In the genomic region with DNA sequence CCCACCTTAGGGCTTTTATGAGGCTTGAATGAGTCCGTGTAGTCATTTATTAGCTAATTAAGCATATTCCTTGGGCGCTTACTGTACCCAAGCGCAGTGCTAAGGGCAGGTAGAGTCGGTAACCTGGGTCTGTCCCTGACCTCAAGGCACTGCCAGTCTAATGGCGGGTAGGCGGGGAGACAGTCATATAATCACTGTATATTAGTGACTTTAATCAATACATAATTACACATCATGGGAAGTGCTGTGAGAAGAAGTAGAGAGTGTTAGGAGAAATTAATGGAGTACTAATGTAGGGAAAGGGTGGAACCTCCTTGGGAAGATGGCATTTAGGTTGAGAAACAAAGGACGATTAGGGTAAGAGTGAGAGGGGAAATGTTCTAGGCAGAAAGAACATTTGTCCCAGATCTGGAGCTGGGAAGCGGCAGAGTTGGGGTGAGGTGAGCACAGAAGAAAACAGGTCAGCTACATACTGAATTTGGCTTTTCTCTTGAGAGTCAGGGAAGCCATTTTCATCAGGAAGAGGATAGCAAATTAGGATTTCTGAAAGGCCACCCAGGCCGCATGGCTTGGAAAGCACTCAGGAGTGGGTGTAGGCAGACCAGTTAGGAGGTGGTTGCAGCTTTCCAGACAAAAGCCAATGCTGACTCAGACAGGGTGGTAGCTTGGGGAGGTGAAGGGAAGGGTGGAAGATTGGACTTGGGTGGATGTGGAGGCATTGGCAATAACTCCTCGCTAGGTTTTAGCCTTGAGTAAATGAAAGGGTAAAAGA, we compare ENCODE assay signal across 8 cellular contexts. TPM values are rescaled to one million over a fixed set of nuclear protein-coding genes. Genes with fewer than 3 reads are reported as not detected.
A peak's percentile ranks its signal among the peaks of the same experiment; 100 is the strongest.
DNase-seq lines count a peak whose midpoint lies in the region; ATAC-seq lines count a peak whose summit lies in the region.

No MANE protein-coding gene starts in this region.

- CTCF ChIA-PET in activated CD4-positive, alpha-beta T cell treated with anti-CD3 and anti-CD28 coated beads, Interleukin-2, amount 10 ng/mL, durations not matched to agents 7 days and 5 days (lab: Charles Lee), result no interaction called here

- peak overlapping the region; percentile 80 for H3K4me3 Mint-ChIP-seq in activated CD4-positive, alpha-beta T cell treated with anti-CD3 and anti-CD28 coated beads, Interleukin-2, amount 10 ng/mL, durations not matched to agents 7 days and 5 days
- H3K4me3 Mint-ChIP-seq in stimulated activated naive B cell treated with anti-CD40 and anti-IgM and Interleukin-4, amounts not matched to agents 10 μg/mL and 1 μg/mL and 100 μg/mL, for 72 hours, result peak overlapping the region; percentile 93 to 96

- H3K36me3 ChIP-seq in iPS DF 6.9 (ENCODE audit: control insufficient read depth, insufficient read depth, low read length), result no peaks in the 10 kb centered on the region

- DNase-seq in DMS53 (lab: John Stamatoyannopoulos, UW) (peak; percentile 52), DMS53 treated with DMSO at 0.1 percent for 48 hours (lab: John Stamatoyannopoulos, UW; ENCODE audit: unreplicated experiment) (no peak), iPS DF 6.9 (ENCODE audit: low read depth, low spot score) (no peak), NCI-H1417 (lab: John Stamatoyannopoulos, UW) (no peak)
- no peak for DNase-seq in activated CD4-positive, alpha-beta T cell treated with anti-CD3 and anti-CD28 coated beads, Interleukin-2, amount 10 ng/mL, durations not matched to agents 7 days and 5 days
- no peak for DNase-seq in stimulated activated naive B cell treated with anti-CD40 and anti-IgM and Interleukin-4, amounts not matched to agents 10 μg/mL and 1 μg/mL and 100 μg/mL, for 72 hours

- POLR2A ChIA-PET in activated CD4-positive, alpha-beta T cell treated with anti-CD3 and anti-CD28 coated beads, Interleukin-2, amount 10 ng/mL, durations not matched to agents 7 days and 5 days (lab: Charles Lee), result no interaction called here

- no peaks in the 10 kb centered on the region for H3K36me3 Mint-ChIP-seq in activated CD4-positive, alpha-beta T cell treated with anti-CD3 and anti-CD28 coated beads, Interleukin-2, amount 10 ng/mL, durations not matched to agents 7 days and 5 days (ENCODE audit: low read depth)
- peaks cover 0 to 6% of the 10 kb centered on the region in 2 donors for H3K36me3 Mint-ChIP-seq in stimulated activated naive B cell treated with anti-CD40 and anti-IgM and Interleukin-4, amounts not matched to agents 10 μg/mL and 1 μg/mL and 100 μg/mL, for 72 hours

- H3K27me3 ChIP-seq in iPS DF 6.9 (ENCODE audit: control insufficient read depth, insufficient read depth, low read length), result no peaks in the 10 kb centered on the region

- peaks cover 8% of the 10 kb centered on the region for H3K4me1 ChIP-seq in iPS DF 6.9 (ENCODE audit: control insufficient read depth, insufficient read depth, low read length)

- no peaks in the 10 kb centered on the region for H3K9me3 ChIP-seq in iPS DF 6.9 (ENCODE audit: control insufficient read depth, insufficient read depth, low read length)

- H3K27ac Mint-ChIP-seq in activated CD4-positive, alpha-beta T cell treated with anti-CD3 and anti-CD28 coated beads, Interleukin-2, amount 10 ng/mL, durations not matched to agents 7 days and 5 days, result peak overlapping the region; percentile 96
- peak overlapping the region; percentile 100 for H3K27ac Mint-ChIP-seq in stimulated activated naive B cell treated with anti-CD40 and anti-IgM and Interleukin-4, amounts not matched to agents 10 μg/mL and 1 μg/mL and 100 μg/mL, for 72 hours

- no peaks in the 10 kb centered on the region for H3K9me3 Mint-ChIP-seq in activated CD4-positive, alpha-beta T cell treated with anti-CD3 and anti-CD28 coated beads, Interleukin-2, amount 10 ng/mL, durations not matched to agents 7 days and 5 days
- H3K9me3 Mint-ChIP-seq in stimulated activated naive B cell treated with anti-CD40 and anti-IgM and Interleukin-4, amounts not matched to agents 10 μg/mL and 1 μg/mL and 100 μg/mL, for 72 hours, result no peaks in the 10 kb centered on the region

- no peak overlapping the region for H3K27ac ChIP-seq in iPS DF 6.9 (ENCODE audit: low read length)

- H3K4me1 Mint-ChIP-seq in activated CD4-positive, alpha-beta T cell treated with anti-CD3 and anti-CD28 coated beads, Interleukin-2, amount 10 ng/mL, durations not matched to agents 7 days and 5 days, result peaks cover 39% of the 10 kb centered on the region
- H3K4me1 Mint-ChIP-seq in stimulated activated naive B cell treated with anti-CD40 and anti-IgM and Interleukin-4, amounts not matched to agents 10 μg/mL and 1 μg/mL and 100 μg/mL, for 72 hours, result peaks cover 30 to 44% of the 10 kb centered on the region in 2 donors

- WGBS in iPS DF 6.9 (ENCODE audit: insufficient coverage, insufficient read length), result no CpG with 5 or more reads among the region's 10 CpGs

- peak; percentile 12 to 23 for ATAC-seq in stimulated activated naive B cell treated with anti-CD40 and anti-IgM and Interleukin-4, amounts not matched to agents 10 μg/mL and 1 μg/mL and 100 μg/mL, for 72 hours (replicated peaks)
- ATAC-seq in HG03354 (IDR thresholded peaks at IDR 0.05; ENCODE audit: poor library complexity, severe bottlenecking, unreplicated experiment) (no peak), HG03159 (IDR thresholded peaks at IDR 0.05; ENCODE audit: unreplicated experiment) (no peak)

- H3K27me3 Mint-ChIP-seq in activated CD4-positive, alpha-beta T cell treated with anti-CD3 and anti-CD28 coated beads, Interleukin-2, amount 10 ng/mL, durations not matched to agents 7 days and 5 days, result no peaks in the 10 kb centered on the region
- peaks cover 0 to 4% of the 10 kb centered on the region in 2 donors for H3K27me3 Mint-ChIP-seq in stimulated activated naive B cell treated with anti-CD40 and anti-IgM and Interleukin-4, amounts not matched to agents 10 μg/mL and 1 μg/mL and 100 μg/mL, for 72 hours

- peak overlapping the region; percentile 73; the same call in 1 of the 2 replicates for H3K4me3 ChIP-seq in iPS DF 6.9 (ENCODE audit: low read length)

RNA-seq across cellular contexts. Expression of gene BLCAP, which starts 1.0 kb away (rescaled TPM):
- 10 to 100 TPM; 41.1 to 44.1 TPM for total RNA-seq in activated CD4-positive, alpha-beta T cell treated with anti-CD3 and anti-CD28 coated beads, Interleukin-2, amount 10 ng/mL, durations not matched to agents 7 days and 5 days

RNA-seq across cellular contexts. Expression of gene NNAT, which starts 7.6 kb away (rescaled TPM):
- under 1 TPM in 1 of 2 experiments, not detected in 1; 0.17 TPM for total RNA-seq in activated CD4-positive, alpha-beta T cell treated with anti-CD3 and anti-CD28 coated beads, Interleukin-2, amount 10 ng/mL, durations not matched to agents 7 days and 5 days

Comparison
In these comparisons a context has a peak if more than half of its experiments do, and no peak if none do; other contexts are left out.
1. ATAC-seq: peak in stimulated activated naive B cell treated with anti-CD40 and anti-IgM and Interleukin-4, amounts not matched to agents 10 μg/mL and 1 μg/mL and 100 μg/mL, for 72 hours (2 of 2); none in HG03354 (single experiment) and HG03159 (single experiment).